In genomic region chr11:27806122-27806521, GRCh38 we compare ENCODE assay signal across 1 cellular context.
TF ChIP-seq lines count a peak whose summit lies in the region.

No MANE protein-coding gene starts in this region.

TF ChIP-seq in GM23338, 12 proteins besides CTCF, POLR2A, EP300 and RAD21 (continued from another document):
- TF ChIP-seq ZNF462 (CRISPR knock-in tag; IDR thresholded peaks at IDR 0.05) (no peak), EZH2 (IDR thresholded peaks at IDR 0.05; ENCODE audit: low read depth, unreplicated experiment) (no peak), NANOG (IDR thresholded peaks at IDR 0.05; ENCODE audit: borderline replicate concordance) (no peak)
